8 cellular contexts compared by ENCODE assay signal in the genomic region with DNA sequence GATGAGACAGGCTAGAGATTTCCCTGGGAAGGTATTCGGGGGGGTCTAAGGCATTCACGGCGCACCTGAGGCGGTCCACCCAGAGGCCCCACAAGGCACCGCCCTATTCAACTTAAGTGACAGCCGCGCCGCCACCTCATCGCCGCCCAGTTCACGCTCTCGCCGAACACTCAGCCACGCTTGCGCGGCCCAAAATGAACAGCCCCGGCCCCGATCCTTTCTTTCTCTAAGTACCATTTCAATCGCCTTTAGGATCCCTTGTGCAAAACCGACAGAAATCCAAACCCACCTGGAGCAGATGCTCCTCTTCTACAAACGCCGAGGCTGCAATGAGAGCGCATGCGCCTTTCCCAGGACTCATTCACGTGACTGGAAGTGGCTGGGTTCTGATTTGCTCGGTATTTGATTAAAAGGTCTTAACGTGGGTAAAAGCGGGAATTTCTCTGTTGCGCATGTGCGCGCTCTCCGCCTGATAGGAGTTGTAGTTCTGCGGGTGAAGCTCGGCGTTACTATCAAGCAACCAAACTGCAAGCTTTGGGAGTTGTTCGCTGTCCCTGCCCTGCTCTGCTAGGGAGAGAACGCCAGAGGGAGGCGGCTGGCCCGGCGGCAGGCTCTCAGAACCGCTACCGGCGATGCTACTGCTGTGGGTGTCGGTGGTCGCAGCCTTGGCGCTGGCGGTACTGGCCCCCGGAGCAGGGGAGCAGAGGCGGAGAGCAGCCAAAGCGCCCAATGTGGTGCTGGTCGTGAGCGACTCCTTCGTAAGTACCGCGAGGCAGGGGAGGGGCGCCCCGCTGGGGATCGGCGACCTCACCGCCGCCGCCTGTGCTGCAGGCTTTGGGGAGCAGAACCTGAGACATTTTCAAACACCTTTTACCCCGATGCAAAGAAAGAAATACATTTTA. TPM values are rescaled to one million over a fixed set of nuclear protein-coding genes. Genes with fewer than 3 reads are reported as not detected.
DNase-seq lines count a peak whose midpoint lies in the region; ATAC-seq, FAIRE-seq and TF ChIP-seq lines count a peak whose summit lies in the region.

Gene ARSK, plus strand, starts transcription at position 455 of the 902 bp plus-strand sequence. Its CDS starts 178 bp downstream, at position 633.
Gene SKIC3, minus strand, starts transcription at position 331 of the 902 bp plus-strand sequence. CDS start 7,827 bp downstream, outside the sequence.

- no peaks in the 10 kb centered on the region; a peak in 1 of 5 replicates for H3K27me3 ChIP-seq in HepG2 (ENCODE audit: control insufficient read depth in 1 of 2, insufficient read depth in 2 of 2, low read length in 2 of 2)

- peaks cover 32% of the 10 kb centered on the region for H3K4me1 ChIP-seq in HepG2 (ENCODE audit: insufficient read depth, low read length)

- peak; percentile 60; the same call in 1 of the 2 replicates for TF ChIP-seq RAD21 in HepG2 (CRISPR knock-in tag; IDR thresholded peaks at IDR 0.05)

- H3K79me2 ChIP-seq in HepG2 (ENCODE audit: insufficient read depth, low read length): peaks cover 51% of the 10 kb centered on the region

- H2AFZ ChIP-seq in HepG2 (ENCODE audit: low read length): peak within 1 kb of the TSS; percentile 91

- no peaks in the 10 kb centered on the region for H3K9me3 ChIP-seq in HepG2 (ENCODE audit: low read length)

- in situ Hi-C loops in HepG2 (cut with HindIII; ENCODE audit: extremely low pct_ligation_motif_present, low pct_unique_long_range_greater_than_20kb): loop anchor here (10.0 kb wide), 1 partner anchor 290 kb away; no protein-coding TSS in a partner anchor

- DNase-seq in NCI-H69 (lab: John Stamatoyannopoulos, UW) (peak; percentile 99), dermis blood vessel endothelial cell (peak; percentile 99), HepG2 (ENCODE audit: low spot score) (peak; percentile 97)
- DNase-seq in activated CD4-positive, alpha-beta T cell treated with anti-CD3 and anti-CD28 coated beads, Interleukin-2, amount 50 U/mL, for 24 hours (ENCODE audit: low read depth in 1 of 2, low spot score in 1 of 2): peak; percentile 82 to 91
- peak; percentile 86 for DNase-seq in stimulated activated CD4-positive, alpha-beta T cell treated with anti-CD3 and anti-CD28 coated beads, Interleukin-4, amount 100 ng/mL, for 1 hour

- peak within 1 kb of the TSS; percentile 74 for H3K4me2 ChIP-seq in HepG2 (ENCODE audit: low read depth, low read length)

- H3K27ac ChIP-seq in C4-2B (peak within 1 kb of the TSS; percentile 81), HepG2 (ENCODE audit: extremely low read length, insufficient read depth, low read length) (peak within 1 kb of the TSS; percentile 92)

- CTCF ChIA-PET in HepG2 (lab: Yijun Ruan, JAX; ENCODE audit: low intra/inter-chr PET ratio, low total read pairs): no interaction called here

- ATAC-seq in GM19351 (IDR thresholded peaks at IDR 0.05; ENCODE audit: unreplicated experiment) (peak; percentile 85), HG03521 (IDR thresholded peaks at IDR 0.05; ENCODE audit: unreplicated experiment) (peak; percentile 85), HepG2 (peak; percentile 97)

- no peak for TF ChIP-seq EP300 in HepG2 (IDR thresholded peaks at IDR 0.05; ENCODE audit: low read depth in 2 of 2, low read length in 2 of 2)
- TF ChIP-seq EP300 in HepG2 (CRISPR knock-in tag; IDR thresholded peaks at IDR 0.05; ENCODE audit: borderline replicate concordance): 0 out of 2 replicates have a peak, but pooled peaks have one; percentile 48

- H3K4me3 ChIP-seq in HepG2 (replicated peaks in 1 of 3; ENCODE audit: insufficient read depth in 1 of 3, low read depth in 2 of 3, low read length in 3 of 3): peak within 1 kb of the TSS; percentile 80 to 92 (median 85)

- POLR2A ChIA-PET in HepG2 (lab: Yijun Ruan, JAX): interaction anchor here (0.9 to 1.3 kb wide), 8 partner anchors 9 to 1108 kb away, joined by 3 to 5 read pairs (median 3); partner anchors contain the start of genes CAST, RFESD and RHOBTB3

- TF ChIP-seq CTCF in C4-2B (conservative IDR thresholded peaks at IDR 0.05): peak; percentile 55
- peak; percentile 51 for TF ChIP-seq CTCF in HepG2 (CRISPR knock-in tag; IDR thresholded peaks at IDR 0.05)

- peaks cover 0 to 3% of the 10 kb centered on the region in 2 experiments; a peak in 1 of 5 replicates for H3K36me3 ChIP-seq in HepG2 (replicated peaks in 1 of 2; ENCODE audit: control insufficient read depth in 1 of 2, insufficient read depth in 2 of 2, low read length in 2 of 2)

- H3K9ac ChIP-seq in HepG2 (ENCODE audit: insufficient read depth, low read depth, low read length): peak within 1 kb of the TSS; percentile 76

- intact Hi-C loops in HepG2 (cut with micrococcal nuclease; ENCODE audit: unreplicated experiment): loop anchor here (5.0 to 10.0 kb wide), 3 partner anchors 62 to 290 kb away; partner anchors contain the start of gene RFESD

- 2% methylated on average over 30 of the region's 63 CpGs for WGBS in HepG2 (ENCODE audit: low lambda C conversion rate)

- no peaks in the 10 kb centered on the region for H4K20me1 ChIP-seq in HepG2 (ENCODE audit: insufficient read depth, low read length)

- TF ChIP-seq POLR2A in HepG2 (IDR thresholded peaks at IDR 0.05; ENCODE audit: insufficient read depth in 1 of 2, low read depth in 2 of 2, low read length in 2 of 2): peak; percentile 80 to 84; a peak in 3 of 4 replicates

- peak; percentile 95 for FAIRE-seq in HepG2 (lab: Jason Lieb, UNC)

- TSS peak; percentile 62 for BruUV-seq in HepG2 (replicated peaks; lab: Mats Ljungman, UMichigan)

TF ChIP-seq in HepG2, 621 proteins besides CTCF, POLR2A, EP300 and RAD21 (continues in another document):
- TF ChIP-seq DNMT1 (CRISPR knock-in tag; IDR thresholded peaks at IDR 0.05) (no peak), FOXK1 (CRISPR knock-in tag; IDR thresholded peaks at IDR 0.05; ENCODE audit: borderline replicate concordance, low read depth) (peak; percentile 46; the same call in 1 of the 2 replicates), ZNF564 (CRISPR knock-in tag; IDR thresholded peaks at IDR 0.05) (0 out of 2 replicates have a peak, but pooled peaks have one; percentile 27), ZMYM2 (CRISPR knock-in tag; IDR thresholded peaks at IDR 0.05) (0 out of 2 replicates have a peak, but pooled peaks have one; percentile 42)

RNA-seq across cellular contexts. Expression of gene ARSK, which starts in this region (rescaled TPM):
- 2.7 TPM in 2 replicates for total RNA-seq in dermis blood vessel endothelial cell
- 5.9 and 7.9 TPM in 2 replicates for total RNA-seq in HepG2 (2016; rRNA removed; fragmentation: Illumina TruSeq; extraction: Trizol)
- 1.8 and 1.9 TPM in 2 replicates for total RNA-seq in HepG2 (2016; cell fraction: cytosol; rRNA removed; fragmentation: Illumina TruSeq; extraction: Trizol; ENCODE audit: low read depth)
- 5.8 and 7.1 TPM in 2 replicates for total RNA-seq in HepG2 (2016; cell fraction: insoluble cytoplasmic fraction; rRNA removed; fragmentation: Illumina TruSeq; extraction: Trizol)
- 3.2 and 4.5 TPM in 2 replicates for total RNA-seq in HepG2 (2016; cell fraction: membrane; rRNA removed; fragmentation: Illumina TruSeq; extraction: Trizol)
- 9.3 and 9.9 TPM in 2 replicates for total RNA-seq in HepG2 (2016; cell fraction: nucleus; rRNA removed; fragmentation: Illumina TruSeq; extraction: Trizol)
- polyA plus RNA-seq in HepG2 (2011; rRNA removed): 6.0 and 7.9 TPM in 2 replicates
- polyA plus RNA-seq in HepG2 (2011; cell fraction: cytosol; rRNA removed): 4.2 and 6.1 TPM in 2 replicates
- polyA plus RNA-seq in HepG2 (2011; cell fraction: nucleus; rRNA removed): 1.6 and 2.2 TPM in 2 replicates
- 5.3 and 6.3 TPM in 2 replicates for polyA plus RNA-seq in HepG2 (2012)
- 1.1 and 1.2 TPM in 2 replicates for polyA plus RNA-seq in HepG2 (2016; cell fraction: cytosol; fragmentation: Illumina TruSeq; extraction: Trizol; ENCODE audit: low read depth)
- polyA plus RNA-seq in HepG2 (2016; cell fraction: insoluble cytoplasmic fraction; fragmentation: Illumina TruSeq; extraction: Trizol; ENCODE audit: low read depth): 6.0 and 7.2 TPM in 2 replicates
- polyA plus RNA-seq in HepG2 (2016; cell fraction: membrane; fragmentation: Illumina TruSeq; extraction: Trizol; ENCODE audit: low read depth): 2.6 and 3.0 TPM in 2 replicates
- polyA plus RNA-seq in HepG2 (2016; cell fraction: nucleus; fragmentation: Illumina TruSeq; extraction: Trizol; ENCODE audit: insufficient read depth, low read depth): 8.9 and 9.1 TPM in 2 replicates
- polyA minus RNA-seq in HepG2 (2011; rRNA and poly(A)+ RNA removed; ENCODE audit: low replicate concordance): 3.8 and 3.9 TPM in 2 replicates
- polyA minus RNA-seq in HepG2 (2011; cell fraction: cytosol; rRNA and poly(A)+ RNA removed): 5.4 and 5.8 TPM in 2 replicates
- polyA minus RNA-seq in HepG2 (2011; cell fraction: nucleus; rRNA and poly(A)+ RNA removed): 9.3 and 10.3 TPM in 2 replicates

RNA-seq across cellular contexts. Expression of gene SKIC3, which starts in this region (rescaled TPM):
- total RNA-seq in dermis blood vessel endothelial cell (117 and 119 TPM in 2 replicates), HepG2 (2016; rRNA removed; fragmentation: Illumina TruSeq; extraction: Trizol) (61.5 and 86.9 TPM in 2 replicates)
- 3.7 and 5.5 TPM in 2 replicates for total RNA-seq in HepG2 (2016; cell fraction: cytosol; rRNA removed; fragmentation: Illumina TruSeq; extraction: Trizol; ENCODE audit: low read depth)
- 63.6 and 87.5 TPM in 2 replicates for total RNA-seq in HepG2 (2016; cell fraction: insoluble cytoplasmic fraction; rRNA removed; fragmentation: Illumina TruSeq; extraction: Trizol)
- 18.7 and 19.0 TPM in 2 replicates for total RNA-seq in HepG2 (2016; cell fraction: membrane; rRNA removed; fragmentation: Illumina TruSeq; extraction: Trizol)
- 80.7 and 86.0 TPM in 2 replicates for total RNA-seq in HepG2 (2016; cell fraction: nucleus; rRNA removed; fragmentation: Illumina TruSeq; extraction: Trizol)
- polyA plus RNA-seq in HepG2 (2011; rRNA removed): 34.3 and 36.9 TPM in 2 replicates
- polyA plus RNA-seq in HepG2 (2011; cell fraction: cytosol; rRNA removed): 9.5 and 14.6 TPM in 2 replicates
- polyA plus RNA-seq in HepG2 (2011; cell fraction: nucleus; rRNA removed): 48.8 and 59.8 TPM in 2 replicates
- polyA plus RNA-seq in HepG2 (2012): 34.0 and 34.3 TPM in 2 replicates
- polyA plus RNA-seq in HepG2 (2016; cell fraction: cytosol; fragmentation: Illumina TruSeq; extraction: Trizol; ENCODE audit: low read depth): 1.2 and 1.3 TPM in 2 replicates
- polyA plus RNA-seq in HepG2 (2016; cell fraction: insoluble cytoplasmic fraction; fragmentation: Illumina TruSeq; extraction: Trizol; ENCODE audit: low read depth): 36.0 and 38.6 TPM in 2 replicates
- 3.1 and 4.3 TPM in 2 replicates for polyA plus RNA-seq in HepG2 (2016; cell fraction: membrane; fragmentation: Illumina TruSeq; extraction: Trizol; ENCODE audit: low read depth)
- polyA plus RNA-seq in HepG2 (2016; cell fraction: nucleus; fragmentation: Illumina TruSeq; extraction: Trizol; ENCODE audit: insufficient read depth, low read depth): 63.0 and 66.8 TPM in 2 replicates
- polyA minus RNA-seq in HepG2 (2011; rRNA and poly(A)+ RNA removed; ENCODE audit: low replicate concordance): 18.7 and 33.3 TPM in 2 replicates
- polyA minus RNA-seq in HepG2 (2011; cell fraction: cytosol; rRNA and poly(A)+ RNA removed): 22.9 and 27.7 TPM in 2 replicates
- polyA minus RNA-seq in HepG2 (2011; cell fraction: nucleus; rRNA and poly(A)+ RNA removed): 175 and 181 TPM in 2 replicates

Comparison
In these comparisons a context has a peak if more than half of its experiments do, and no peak if none do; other contexts are left out.
1. Peak in every context shown above with its lines: DNase-seq, ATAC-seq, H3K4me3 ChIP-seq and H3K27ac ChIP-seq.